ENCODE assay signal across 9 cellular contexts in genomic region chr12:89347325-89347829, GRCh38. TPM values are rescaled to one million over a fixed set of nuclear protein-coding genes. Genes with fewer than 3 reads are reported as not detected.
DNase-seq lines count a peak whose midpoint lies in the region; ATAC-seq and TF ChIP-seq lines count a peak whose summit lies in the region.
"Had no signal": no experiment of that assay in that cellular context is flagged by ENCODE, and none has a peak within 500 bp of the region (broad histone marks: within the 10 kb centered on the region; RNA-seq: fewer than 3 reads in every experiment).

No MANE protein-coding gene starts in this region.

- H3K27me3 Mint-ChIP-seq in neural crest cell (ENCODE audit: low read depth): peaks cover 2% of the 10 kb centered on the region

- no peaks in the 10 kb centered on the region for H3K27me3 ChIP-seq in ovary

- H3K4me3 ChIP-seq in NB4 (ENCODE audit: low read depth, low read length) (peak overlapping the region; percentile 90), coronary artery (peak overlapping the region; percentile 97), ovary (no peak overlapping the region)

- H3K36me3 Mint-ChIP-seq in neural crest cell (ENCODE audit: low read depth): peaks cover 28% of the 10 kb centered on the region
- H3K36me3 Mint-ChIP-seq: activated naive CD8-positive, alpha-beta T cell had no signal

- ATAC-seq in GM19351 (IDR thresholded peaks at IDR 0.05; ENCODE audit: unreplicated experiment) (no peak), HG02642 (IDR thresholded peaks at IDR 0.05; ENCODE audit: poor library complexity, unreplicated experiment) (no peak)

- TF ChIP-seq POLR2A in NB4 (IDR thresholded peaks at IDR 0.05; ENCODE audit: extremely low read depth, insufficient read length): no peak
- no peak for TF ChIP-seq POLR2A in ovary (IDR thresholded peaks at IDR 0.05)

- DNase-seq in ELR (ENCODE audit: low read depth) (peak; percentile 17), NB4 (ENCODE audit: low read depth) (peak; percentile 53), coronary artery (ENCODE audit: low spot score) (no peak), neural crest cell (ENCODE audit: low read depth, low spot score) (no peak), glomerular visceral epithelial cell (ENCODE audit: extremely low spot score) (no peak), ovary (no peak)

- intact Hi-C loops in ovary (cut with DNase I): loop anchor here in 1 of 4 donors (10.0 kb wide), 1 partner anchor 117 kb away; no protein-coding TSS in a partner anchor

- peaks cover 3% of the 10 kb centered on the region for H3K4me1 ChIP-seq in ovary (ENCODE audit: insufficient read depth)

- no peaks in the 10 kb centered on the region for H3K36me3 ChIP-seq in ovary

- no peak overlapping the region for H3K27ac Mint-ChIP-seq in neural crest cell (ENCODE audit: unreplicated experiment)
- H3K27ac Mint-ChIP-seq: activated naive CD8-positive, alpha-beta T cell had no signal

- H3K4me1 Mint-ChIP-seq in neural crest cell: peaks cover 73% of the 10 kb centered on the region

- no peaks in the 10 kb centered on the region for H3K9me3 ChIP-seq in ovary

- peak overlapping the region in 1 of 2 donors; percentile 72 for H3K27ac ChIP-seq in coronary artery
- H3K27ac ChIP-seq in ovary: no peak overlapping the region

- no peak for TF ChIP-seq EP300 in ovary (IDR thresholded peaks at IDR 0.05)

- peak overlapping the region; percentile 94 for H3K4me3 Mint-ChIP-seq in neural crest cell

- TF ChIP-seq CTCF in NB4 (IDR thresholded peaks at IDR 0.05; ENCODE audit: low read depth, low read length): no peak
- no peak for TF ChIP-seq CTCF in coronary artery (IDR thresholded peaks at IDR 0.05)
- no peak for TF ChIP-seq CTCF in neural crest cell (conservative IDR thresholded peaks at IDR 0.05)
- TF ChIP-seq CTCF in ovary (IDR thresholded peaks at IDR 0.05): no peak

- WGBS in ovary, 3 donors: 88 to 90% (median 90%) methylated on average over 3 of the region's 3 CpGs

- peaks cover 3% of the 10 kb centered on the region for H3K9me3 Mint-ChIP-seq in neural crest cell

RNA-seq across cellular contexts. Expression of gene DUSP6, which starts 4.9 kb away (rescaled TPM):
- total RNA-seq in neural crest cell (109 and 112 TPM in 2 replicates), ovary (10 to 100 TPM; 10.8 to 34.4 (median 20.1) TPM)
- 10 to 100 TPM; 20.6 to 35.5 TPM for polyA plus RNA-seq in ovary

Comparison
In these comparisons a context has a peak if more than half of its experiments do, and no peak if none do; other contexts are left out.
1. DNase-seq: peak in ELR (single experiment) and NB4 (single experiment); none in coronary artery (single experiment), neural crest cell (single experiment), glomerular visceral epithelial cell (single experiment) and ovary (0 of 5).